8 cellular contexts compared by ENCODE assay signal in the genomic region with DNA sequence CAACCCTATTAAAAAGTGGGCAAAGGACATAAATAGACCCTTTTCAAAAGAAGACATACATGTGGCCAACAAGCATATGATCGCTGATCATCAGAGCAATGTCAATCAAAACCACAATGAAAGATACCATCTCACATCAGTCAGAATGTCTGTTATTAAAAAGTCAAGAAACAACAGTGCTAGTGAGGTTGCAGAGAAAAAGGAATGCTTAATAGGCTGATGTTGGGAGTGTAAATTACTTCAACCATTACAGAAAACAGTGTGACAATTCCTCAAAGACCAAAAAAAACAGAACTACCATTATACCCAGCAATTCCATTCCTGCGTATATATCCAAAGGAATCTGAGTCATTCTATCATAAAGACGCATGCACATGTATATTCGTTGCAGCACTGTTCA. TPM values are rescaled to one million over a fixed set of nuclear protein-coding genes. Genes with fewer than 3 reads are reported as not detected.
"Had no signal": no experiment of that assay in that cellular context is flagged by ENCODE, and none has a peak within 500 bp of the region (broad histone marks: within the 10 kb centered on the region; RNA-seq: fewer than 3 reads in every experiment).

No MANE protein-coding gene starts in this region.

- DNase-seq: IMR-90, KBM-7, KG1 had no signal

- ATAC-seq: HepG2, K562 had no signal

- FAIRE-seq: HepG2, HTR-8/SVneo, K562 had no signal

RNA-seq across cellular contexts. Expression of a gene that starts 13.2 kb away (rescaled TPM):
- total RNA-seq: HT-29, K562 had no signal
- polyA plus RNA-seq: HepG2, IgD-negative memory B cell had no signal
